Comparison of ENCODE assay signal across 1 cellular context in genomic region chr16:66250686-66251405, GRCh38.
TF ChIP-seq lines count a peak whose summit lies in the region.

No MANE protein-coding gene starts in this region.

TF ChIP-seq in HEK293, 187 proteins besides CTCF, POLR2A, EP300 and RAD21 (continued from another document):
- no peak for TF ChIP-seq ZBTB10 (tag by site-specific recombination; IDR thresholded peaks at IDR 0.05)
- no peak for TF ChIP-seq HOXC10 (CRISPR knock-in tag; IDR thresholded peaks at IDR 0.05)
- TF ChIP-seq ZNF692 (tag by site-specific recombination; IDR thresholded peaks at IDR 0.05), result no peak
